In the genomic region with DNA sequence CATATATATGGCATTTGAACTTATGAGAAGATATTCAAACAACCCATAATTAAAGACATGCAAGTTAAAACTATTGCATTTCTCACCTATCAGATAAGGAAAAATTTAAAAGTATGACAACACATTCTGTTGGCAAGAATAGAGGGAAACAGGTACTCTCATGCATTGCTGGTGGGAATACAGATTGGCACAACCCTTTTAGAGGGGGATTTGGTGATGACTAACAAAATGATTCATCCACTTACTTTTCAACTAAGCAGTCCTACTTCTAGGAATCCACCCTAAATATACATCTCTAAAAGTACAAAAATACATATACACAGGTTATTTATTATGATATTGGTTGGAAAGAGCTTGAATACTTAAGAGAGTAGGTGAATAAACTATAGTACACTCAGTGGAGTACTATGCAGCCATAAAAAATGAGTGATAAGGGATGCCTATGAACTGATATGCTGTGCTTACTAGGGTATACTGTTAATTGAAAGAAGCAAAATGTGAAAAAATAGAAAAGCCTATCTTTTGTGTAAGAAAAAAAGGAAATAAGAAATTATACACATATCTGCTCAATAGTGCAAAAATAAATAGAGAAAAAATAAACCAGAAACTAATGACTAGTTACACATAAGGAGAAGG, we compare ENCODE assay signal across 18 cellular contexts. TPM values are rescaled to one million over a fixed set of nuclear protein-coding genes. Genes with fewer than 3 reads are reported as not detected.
A peak's percentile ranks its signal among the peaks of the same experiment; 100 is the strongest.
DNase-seq lines count a peak whose midpoint lies in the region; ATAC-seq, FAIRE-seq and TF ChIP-seq lines count a peak whose summit lies in the region.
"Had no signal": no experiment of that assay in that cellular context is flagged by ENCODE, and none has a peak within 500 bp of the region (broad histone marks: within the 10 kb centered on the region; RNA-seq: fewer than 3 reads in every experiment).

No MANE protein-coding gene starts in this region.

- FAIRE-seq in A549 (lab: Jason Lieb, UNC) = no peak
- FAIRE-seq in keratinocyte (lab: Jason Lieb, UNC) = peak; percentile 46

- TF ChIP-seq CTCF in A549 (IDR thresholded peaks at IDR 0.05) = no peak
- no peak for TF ChIP-seq CTCF in ascending aorta (IDR thresholded peaks at IDR 0.05)
- no peak for TF ChIP-seq CTCF in keratinocyte (optimal IDR thresholded peaks at IDR 0.05 in 1 of 3, IDR thresholded peaks at IDR 0.05 in 1 of 3, conservative IDR thresholded peaks at IDR 0.05 in 1 of 3; ENCODE audit: extremely low read depth in 1 of 3, insufficient read depth in 2 of 3, low read length in 3 of 3)
- TF ChIP-seq CTCF in smooth muscle cell (IDR thresholded peaks at IDR 0.05; ENCODE audit: borderline replicate concordance, insufficient read depth, poor library complexity, severe bottlenecking) = no peak
- TF ChIP-seq CTCF in ovary (IDR thresholded peaks at IDR 0.05) = no peak

- no peak for TF ChIP-seq POLR2A in A549 (IDR thresholded peaks at IDR 0.05; ENCODE audit: low read length)
- TF ChIP-seq POLR2A in ovary (IDR thresholded peaks at IDR 0.05) = no peak

- H3K79me2 ChIP-seq in keratinocyte (ENCODE audit: control insufficient read depth, insufficient read depth, low read length) (no peaks in the 10 kb centered on the region), smooth muscle cell (ENCODE audit: low read depth) (no peaks in the 10 kb centered on the region)

- no peaks in the 10 kb centered on the region for H3F3A ChIP-seq in smooth muscle cell (ENCODE audit: low read depth)

- dilution Hi-C loops in keratinocyte (cut with MboI; ENCODE audit: extremely low pct_ligation_motif_present, low sequenced_read_pairs) = no loop called here

- intact Hi-C loops in ascending aorta (cut with DNase I) (loop anchor here (5.0 to 10.0 kb wide), 3 partner anchors 277 to 521 kb away; partner anchors contain the start of gene AIG1), ovary (cut with DNase I) (no loop called here)

- TF ChIP-seq EP300 in A549 (IDR thresholded peaks at IDR 0.05) (no peak), ovary (IDR thresholded peaks at IDR 0.05) (no peak)

- ATAC-seq in A549 (no peak), HG03520 (IDR thresholded peaks at IDR 0.05; ENCODE audit: unreplicated experiment) (no peak)

- H3K27ac ChIP-seq in A549 (peak overlapping the region; percentile 78 to 92), ascending aorta (peak overlapping the region; percentile 53 to 78), keratinocyte (ENCODE audit: control insufficient read depth, insufficient read depth, low read length) (peak overlapping the region; percentile 19), smooth muscle cell (ENCODE audit: low read depth) (no peak overlapping the region), ovary (no peak overlapping the region)
- H3K27ac ChIP-seq: KMS-11, Peyer's patch had no signal

- TF ChIP-seq RAD21 in A549 (conservative IDR thresholded peaks at IDR 0.05 in 1 of 2, IDR thresholded peaks at IDR 0.05 in 1 of 2) = no peak

- no peak overlapping the region for H2AFZ ChIP-seq in keratinocyte (ENCODE audit: control insufficient read depth, low read length)
- no peak overlapping the region for H2AFZ ChIP-seq in smooth muscle cell (ENCODE audit: low read depth)

- CTCF ChIA-PET in A549 (lab: Yijun Ruan, JAX) = interaction anchor here (0.7 kb wide), 1 partner anchor 13 kb away, joined by 3 read pairs; no protein-coding TSS in a partner anchor

- no peaks in the 10 kb centered on the region for H3K27me3 ChIP-seq in ascending aorta
- H3K27me3 ChIP-seq in keratinocyte (ENCODE audit: control insufficient read depth, extremely low read depth, insufficient read depth, low read length) = no peaks in the 10 kb centered on the region
- no peaks in the 10 kb centered on the region for H3K27me3 ChIP-seq in smooth muscle cell (ENCODE audit: low read depth)
- no peaks in the 10 kb centered on the region for H3K27me3 ChIP-seq in ovary
- H3K27me3 ChIP-seq: MG63, Peyer's patch had no signal

- DNase-seq in A549 (ENCODE audit: low read depth in 1 of 2, low spot score in 1 of 2) (no peak), M059J (ENCODE audit: low read depth) (peak; percentile 63), ascending aorta (ENCODE audit: low spot score in 2 of 2) (no peak), keratinocyte (ENCODE audit: low read depth, low spot score) (no peak), smooth muscle cell (lab: John Stamatoyannopoulos, UW; ENCODE audit: unreplicated experiment) (no peak), ovary (no peak)
- DNase-seq: C1 segment of cervical spinal cord, DMS 273 treated with DMSO at 0.1 percent for 48 hours, EL, MG63, NCI-H1092 treated with DMSO at 0.1 percent for 48 hours, NCI-H2081 treated with DMSO at 0.1 percent for 48 hours, NCI-H524, Peyer's patch, SHP77, SK-N-SH had no signal

- no peaks in the 10 kb centered on the region for H4K20me1 ChIP-seq in keratinocyte (ENCODE audit: control insufficient read depth, extremely low read depth, insufficient read depth, low read length)
- no peaks in the 10 kb centered on the region for H4K20me1 ChIP-seq in smooth muscle cell (ENCODE audit: low read depth)

- no peaks in the 10 kb centered on the region; the same call in 2 of the 3 replicates for H3K9me3 ChIP-seq in A549
- H3K9me3 ChIP-seq in ascending aorta = no peaks in the 10 kb centered on the region
- H3K9me3 ChIP-seq in keratinocyte (ENCODE audit: control insufficient read depth, low read depth, low read length) = no peaks in the 10 kb centered on the region
- H3K9me3 ChIP-seq in smooth muscle cell (replicated peaks; ENCODE audit: low read depth) = no peaks in the 10 kb centered on the region
- no peaks in the 10 kb centered on the region for H3K9me3 ChIP-seq in ovary
- H3K9me3 ChIP-seq: MG63, Peyer's patch, SK-N-SH had no signal

- POLR2A ChIA-PET in A549 (lab: Yijun Ruan, JAX) = no interaction called here

- H3K4me3 ChIP-seq in A549 (no peak overlapping the region), ascending aorta (no peak overlapping the region), keratinocyte (ENCODE audit: control insufficient read depth in 2 of 3, extremely low read depth in 1 of 3, insufficient read depth in 2 of 3, low read depth in 1 of 3, low read length in 3 of 3) (no peak overlapping the region), smooth muscle cell (no peak overlapping the region), ovary (no peak overlapping the region)
- H3K4me3 ChIP-seq: MG63, Peyer's patch had no signal

- no peaks in the 10 kb centered on the region for H3K9me1 ChIP-seq in keratinocyte (ENCODE audit: control insufficient read depth, extremely low read depth, insufficient read depth, low read length)

- H3K4me2 ChIP-seq in A549 = 0 out of 3 replicates have a peak overlapping the region, but pooled peaks have one; percentile 63
- H3K4me2 ChIP-seq in keratinocyte (ENCODE audit: control insufficient read depth, extremely low read depth, insufficient read depth, low read depth, low read length) = no peak overlapping the region
- H3K4me2 ChIP-seq in smooth muscle cell = no peak overlapping the region
- H3K4me2 ChIP-seq: KMS-11, SK-N-SH had no signal

- H3K9ac ChIP-seq in keratinocyte (ENCODE audit: control insufficient read depth, extremely low read depth, insufficient read depth, low read length) (no peak overlapping the region), smooth muscle cell (ENCODE audit: low read depth) (no peak overlapping the region)
- H3K9ac ChIP-seq: KMS-11, SK-N-SH had no signal

- H3K36me3 ChIP-seq in ascending aorta (no peaks in the 10 kb centered on the region), keratinocyte (ENCODE audit: control insufficient read depth in 2 of 2, extremely low read depth in 1 of 2, insufficient read depth in 2 of 2, low read length in 2 of 2) (no peaks in the 10 kb centered on the region), smooth muscle cell (ENCODE audit: low read depth) (no peaks in the 10 kb centered on the region), ovary (no peaks in the 10 kb centered on the region)
- H3K36me3 ChIP-seq: MG63, Peyer's patch had no signal

- H3K4me1 ChIP-seq in A549 = peaks cover 45% of the 10 kb centered on the region
- H3K4me1 ChIP-seq in ascending aorta = peaks cover 13 to 34% of the 10 kb centered on the region in 2 donors
- peaks cover 36% of the 10 kb centered on the region for H3K4me1 ChIP-seq in keratinocyte (ENCODE audit: control insufficient read depth, extremely low read depth, insufficient read depth, low read length)
- no peaks in the 10 kb centered on the region for H3K4me1 ChIP-seq in smooth muscle cell (ENCODE audit: low read depth)
- H3K4me1 ChIP-seq in ovary (ENCODE audit: insufficient read depth) = no peaks in the 10 kb centered on the region
- H3K4me1 ChIP-seq: Peyer's patch had no signal

RNA-seq across cellular contexts. Expression of gene ADAT2, which starts 42.2 kb away (rescaled TPM):
- polyA plus RNA-seq in A549 (2011; rRNA removed) (5.1 and 7.1 TPM in 2 replicates), A549 (2017; fragmentation: RNase III; extraction: RNeasy Plus Mini Kit Qiagen cat#74134 plus additional on column Dnase treatment) (7.8 to 8.2 TPM (median 8.0 TPM) in 3 replicates), keratinocyte (8.0 to 23.1 TPM (median 14.8 TPM) in 3 replicates), smooth muscle cell (1.5 and 3.9 TPM in 2 replicates), ovary (1 to 10 TPM; 1.9 to 5.1 TPM)
- 2.1 and 2.3 TPM in 2 replicates for polyA plus RNA-seq in A549 (2012; cell fraction: cytosol; rRNA removed)
- 3.6 and 5.0 TPM in 2 replicates for polyA plus RNA-seq in A549 (2012; cell fraction: nucleus; rRNA removed)
- 1.7 and 2.8 TPM in 2 replicates for polyA minus RNA-seq in A549 (2011; rRNA and poly(A)+ RNA removed)
- total RNA-seq in M059J (2014; rRNA removed; shearing (Covaris generic)) = 2.7 and 6.2 TPM in 2 replicates
- total RNA-seq in ascending aorta (24.8 TPM), smooth muscle cell (2.3 and 5.3 TPM in 2 replicates), ovary (1 to 10 TPM; 2.5 to 6.1 (median 4.6) TPM)
- 9.1 TPM for polyA plus RNA-seq in keratinocyte (2011; ENCODE audit: low read depth)
- polyA plus RNA-seq in keratinocyte (2011; cell fraction: cytosol; rRNA removed) = 2.6 and 5.1 TPM in 2 replicates
- polyA plus RNA-seq in keratinocyte (2011; cell fraction: nucleus; rRNA removed) = 52.9 and 62.6 TPM in 2 replicates
- 6.7 and 9.4 TPM in 2 replicates for polyA plus RNA-seq in keratinocyte (2012; ENCODE audit: low replicate concordance)
- 0.85 to 11.7 TPM (median 7.6 TPM) in 3 replicates for polyA minus RNA-seq in keratinocyte
- polyA minus RNA-seq in keratinocyte (2011; cell fraction: cytosol; rRNA and poly(A)+ RNA removed) = 5.2 TPM
- polyA minus RNA-seq in keratinocyte (2011; cell fraction: nucleus; rRNA and poly(A)+ RNA removed) = 8.8 and 16.8 TPM in 2 replicates

RNA-seq across cellular contexts. Expression of gene PEX3, which starts 42.3 kb away (rescaled TPM):
- polyA plus RNA-seq in A549 (2011; rRNA removed) = 24.7 and 25.9 TPM in 2 replicates
- polyA plus RNA-seq in A549 (2012; cell fraction: cytosol; rRNA removed) = 10.3 and 11.2 TPM in 2 replicates
- 3.2 and 4.5 TPM in 2 replicates for polyA plus RNA-seq in A549 (2012; cell fraction: nucleus; rRNA removed)
- 14.0 to 15.7 TPM (median 15.1 TPM) in 3 replicates for polyA plus RNA-seq in A549 (2017; fragmentation: RNase III; extraction: RNeasy Plus Mini Kit Qiagen cat#74134 plus additional on column Dnase treatment)
- 12.1 and 12.4 TPM in 2 replicates for polyA minus RNA-seq in A549 (2011; rRNA and poly(A)+ RNA removed)
- total RNA-seq in M059J (2014; rRNA removed; shearing (Covaris generic)) = 31.4 and 38.1 TPM in 2 replicates
- total RNA-seq in ascending aorta = 0.96 TPM
- polyA plus RNA-seq in keratinocyte = 29.4 to 68.1 TPM (median 67.4 TPM) in 3 replicates
- polyA plus RNA-seq in keratinocyte (2011; ENCODE audit: low read depth) = 23.7 TPM
- polyA plus RNA-seq in keratinocyte (2011; cell fraction: cytosol; rRNA removed) = 21.1 and 41.2 TPM in 2 replicates
- polyA plus RNA-seq in keratinocyte (2011; cell fraction: nucleus; rRNA removed) = 53.1 and 55.4 TPM in 2 replicates
- polyA plus RNA-seq in keratinocyte (2012; ENCODE audit: low replicate concordance) = 23.5 and 25.5 TPM in 2 replicates
- polyA minus RNA-seq in keratinocyte = 13.8 to 33.1 TPM (median 22.5 TPM) in 3 replicates
- polyA minus RNA-seq in keratinocyte (2011; cell fraction: cytosol; rRNA and poly(A)+ RNA removed) = 46.0 TPM
- 33.9 and 55.9 TPM in 2 replicates for polyA minus RNA-seq in keratinocyte (2011; cell fraction: nucleus; rRNA and poly(A)+ RNA removed)
- total RNA-seq in smooth muscle cell = 12.7 and 15.0 TPM in 2 replicates
- polyA plus RNA-seq in smooth muscle cell = 11.4 and 14.3 TPM in 2 replicates
- 10 to 100 TPM; 15.5 to 29.3 (median 21.0) TPM for total RNA-seq in ovary
- polyA plus RNA-seq in ovary = 10 to 100 TPM; 12.0 to 17.6 TPM

Comparison
In these comparisons a context has a peak if more than half of its experiments do, and no peak if none do; other contexts are left out.
1. H3K27ac ChIP-seq: peak in A549 (2 of 2), ascending aorta (2 of 2) and keratinocyte (single experiment); none in smooth muscle cell (single experiment) and ovary (0 of 2).